ENCODE assay signal across 20 cellular contexts in genomic region chr17:54976316-54976715, GRCh38.
"Had no signal": no experiment of that assay in that cellular context is flagged by ENCODE, and none has a peak within 500 bp of the region (broad histone marks: within the 10 kb centered on the region; RNA-seq: fewer than 3 reads in every experiment).

No MANE protein-coding gene starts in this region.

- H3K36me3 ChIP-seq: MG63, SJSA1 had no signal

- H3K27ac ChIP-seq: HL-60, SJSA1, SK-N-MC had no signal

- DNase-seq: KBM-7, MG63, NCI-H1092, NCI-H1105 treated with DMSO at 0.1 percent for 48 hours, NCI-H1417 treated with DMSO at 0.1 percent for 48 hours, NCI-H146, NCI-H1694 treated with DMSO at 0.1 percent for 48 hours, NCI-H1930, NCI-H2081, NCI-H2107, NCI-H2227 treated with DMSO at 0.1 percent for 48 hours, NCI-H524, NCI-H526 treated with DMSO at 0.1 percent for 48 hours, NCI-H748 treated with DMSO at 0.1 percent for 48 hours, Right ventricle myocardium superior, RPMI8226, SIG-M5 had no signal

- H3K4me1 ChIP-seq: SJSA1 had no signal

- H3K27me3 ChIP-seq: MG63, SJSA1 had no signal

- H3K4me3 ChIP-seq: MG63, SJSA1, SK-N-MC had no signal
